In the genomic region with DNA sequence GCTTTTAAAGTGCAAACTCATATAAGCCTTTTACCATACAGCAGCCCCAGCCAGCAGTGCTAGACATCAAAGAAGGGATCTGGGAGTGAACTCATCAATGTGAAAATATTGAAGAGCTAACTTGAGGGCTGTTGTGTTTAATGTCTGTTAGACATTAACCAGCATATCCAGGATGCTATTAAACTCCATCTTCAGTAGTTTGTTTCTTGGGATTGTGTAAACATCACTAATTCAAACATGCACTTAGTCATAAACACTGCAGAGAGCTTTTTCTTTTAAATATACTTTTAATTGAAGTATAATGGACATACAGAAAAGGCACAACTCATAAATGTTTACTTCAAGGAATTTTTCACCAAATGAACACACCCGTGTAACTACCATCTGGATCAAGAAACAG, we compare ENCODE assay signal across 23 cellular contexts.
"Had no signal": no experiment of that assay in that cellular context is flagged by ENCODE, and none has a peak within 500 bp of the region (broad histone marks: within the 10 kb centered on the region; RNA-seq: fewer than 3 reads in every experiment).

No MANE protein-coding gene starts in this region.

- H3K27me3 ChIP-seq: body of pancreas, thyroid gland had no signal

- H3K9ac ChIP-seq: neural progenitor cell had no signal

- H3K9me3 ChIP-seq: body of pancreas, thyroid gland had no signal

- DNase-seq: activated CD4-positive, alpha-beta memory T cell treated with anti-CD3 and anti-CD28 coated beads, Interleukin-2, amount 10 ng/mL, durations not matched to agents 7 days and 5 days; activated CD4-positive, alpha-beta T cell treated with anti-CD3 and anti-CD28 coated beads, Interleukin-2, amount 10 ng/mL, durations not matched to agents 24 days and 14 days; activated gamma-delta T cell; activated naive CD4-positive, alpha-beta T cell treated with anti-CD3 and anti-CD28 coated beads, Interleukin-2, amount 50 U/mL, for 16 hours; activated naive CD8-positive, alpha-beta T cell treated with anti-CD3 and anti-CD28 coated beads, Interleukin-2, amount 50 U/mL, for 24 hours; activated T-cell treated with anti-CD3 and anti-CD28 coated beads, Interleukin-2, amount 50 U/mL, for 72 hours; anterior cingulate cortex; body of pancreas; caudate nucleus; dermis blood vessel endothelial cell; effector CD8-positive, alpha-beta T cell; hypothalamus; islet precursor cell; left colon; mesendoderm; naive thymus-derived CD8-positive, alpha-beta T cell; posterior cingulate gyrus; stimulated activated CD4-positive, alpha-beta T cell treated with anti-CD3 and anti-CD28 coated beads, Interleukin-4, amount 100 ng/mL, for 24 hours; stimulated activated naive CD4-positive, alpha-beta T cell treated with Interleukin-2 at 50 U/mL for 16 hours; substantia nigra; T1000; thyroid gland had no signal

- H3K36me3 ChIP-seq: neural progenitor cell, thyroid gland had no signal

- H3K4me3 ChIP-seq: body of pancreas, neural progenitor cell, thyroid gland had no signal

- H3K4me1 ChIP-seq: body of pancreas, neural progenitor cell, thyroid gland had no signal

- H3K27ac ChIP-seq: body of pancreas, neural progenitor cell, thyroid gland had no signal
